Comparison of ENCODE assay signal across 20 cellular contexts in the genomic region with DNA sequence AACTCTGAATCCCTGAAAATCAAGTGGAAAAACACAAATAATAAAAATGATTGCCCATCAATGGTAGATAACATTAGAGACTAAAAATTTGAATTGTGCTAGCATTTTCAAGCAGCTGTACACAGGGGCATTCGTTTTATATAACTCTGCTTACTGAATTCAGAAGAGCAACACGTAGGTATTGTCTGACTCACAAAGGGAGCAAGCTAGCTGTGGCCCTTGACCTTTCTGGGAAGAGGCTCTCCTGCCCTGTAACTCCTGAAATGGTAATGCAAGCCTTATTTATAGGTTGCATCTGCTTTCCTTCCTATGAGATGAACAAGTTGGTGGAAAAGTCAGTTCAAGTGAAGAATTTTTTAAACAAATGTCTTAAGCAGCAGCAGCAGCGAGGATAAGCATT.
DNase-seq lines count a peak whose midpoint lies in the region; ATAC-seq and TF ChIP-seq lines count a peak whose summit lies in the region.
"Had no signal": no experiment of that assay in that cellular context is flagged by ENCODE, and none has a peak within 500 bp of the region (broad histone marks: within the 10 kb centered on the region; RNA-seq: fewer than 3 reads in every experiment).

No MANE protein-coding gene starts in this region.

- TF ChIP-seq EP300 in sigmoid colon (IDR thresholded peaks at IDR 0.05), result no peak

- no peaks in the 10 kb centered on the region for H3K9me3 ChIP-seq in sigmoid colon
- no peaks in the 10 kb centered on the region for H3K9me3 ChIP-seq in thyroid gland

- H3K27ac ChIP-seq in sigmoid colon (peak overlapping the region in 3 of 4 donors; percentile 38 to 56 (median 40)), thyroid gland (no peak overlapping the region)
- H3K27ac ChIP-seq: HL-60, RWPE1 had no signal

- no peak overlapping the region for H3K4me3 ChIP-seq in sigmoid colon
- no peak overlapping the region for H3K4me3 ChIP-seq in thyroid gland (replicated peaks in 1 of 3)
- H3K4me3 ChIP-seq: K562 had no signal

- intact Hi-C loops in sigmoid colon (cut with DNase I) (no loop called here), thyroid gland (cut with DNase I) (no loop called here)

- no peak for ATAC-seq in GM21529 (IDR thresholded peaks at IDR 0.05; ENCODE audit: unreplicated experiment)
- ATAC-seq: K562 had no signal

- WGBS in sigmoid colon, 2 donors, result 80 to 85% methylated on average over 3 of the region's 3 CpGs
- WGBS in thyroid gland, 2 donors, result 86 to 90% methylated on average over 3 of the region's 3 CpGs

- peak; percentile 54 for DNase-seq in HCEC 1CT
- peak; percentile 5 for DNase-seq in RPMI7951 (ENCODE audit: low read depth)
- DNase-seq in left kidney (ENCODE audit: low read depth, low spot score), result peak; percentile 20
- DNase-seq in sigmoid colon, result no peak
- DNase-seq in thyroid gland, result no peak
- no peak for DNase-seq in CD1c-positive myeloid dendritic cell (ENCODE audit: extremely low spot score)
- DNase-seq: ACHN, AML-193, COR-L47, EL, H7, NCI-H1436, NCI-H2029, NCI-H2171, NCI-H446 treated with DMSO at 0.1 percent for 48 hours, NCI-H748 treated with DMSO at 0.1 percent for 48 hours had no signal

- no peak for TF ChIP-seq CTCF in sigmoid colon (IDR thresholded peaks at IDR 0.05)
- TF ChIP-seq CTCF in thyroid gland (IDR thresholded peaks at IDR 0.05), result no peak

- H3K4me1 ChIP-seq in sigmoid colon (peaks cover 0 to 41% (median 24%) of the 10 kb centered on the region in 4 donors), thyroid gland (peaks cover 0 to 3% of the 10 kb centered on the region in 2 donors)

- TF ChIP-seq POLR2A in sigmoid colon (IDR thresholded peaks at IDR 0.05) (no peak), thyroid gland (IDR thresholded peaks at IDR 0.05) (no peak)

- H3K27me3 ChIP-seq in sigmoid colon (no peaks in the 10 kb centered on the region), thyroid gland (no peaks in the 10 kb centered on the region)

- H3K36me3 ChIP-seq in sigmoid colon (no peaks in the 10 kb centered on the region), thyroid gland (no peaks in the 10 kb centered on the region)

Comparison
In these comparisons a context has a peak if more than half of its experiments do, and no peak if none do; other contexts are left out.
1. DNase-seq: peak in HCEC 1CT (single experiment), RPMI7951 (single experiment) and left kidney (single experiment); none in sigmoid colon (single experiment), thyroid gland (0 of 2) and CD1c-positive myeloid dendritic cell (single experiment).
2. H3K27ac ChIP-seq: peak in sigmoid colon (3 of 4); none in thyroid gland (0 of 3).